Comparison of ENCODE assay signal across 8 cellular contexts in genomic region chr17:46192484-46193245, GRCh38. TPM values are rescaled to one million over a fixed set of nuclear protein-coding genes. Genes with fewer than 3 reads are reported as not detected.
A peak's percentile ranks its signal among the peaks of the same experiment; 100 is the strongest.
DNase-seq lines count a peak whose midpoint lies in the region; ATAC-seq lines count a peak whose summit lies in the region.

No MANE protein-coding gene starts in this region.

- peak overlapping the region; percentile 85 for H3K27ac ChIP-seq in CD8-positive, alpha-beta memory T cell (ENCODE audit: low read depth, low read length)

- POLR2A ChIA-PET in CD8-positive, alpha-beta memory T cell (lab: Charles Lee): interaction anchor here (0.5 to 2.3 kb wide), 26 partner anchors 7 to 1458 kb away, joined by 3 to 17 read pairs (median 3); no protein-coding TSS in a partner anchor

- no peaks in the 10 kb centered on the region for H3K36me3 ChIP-seq in CD8-positive, alpha-beta memory T cell (ENCODE audit: insufficient read depth, low read length)

- H3K4me3 ChIP-seq in CD8-positive, alpha-beta memory T cell (ENCODE audit: low read length): peak overlapping the region; percentile 78
- H3K4me3 ChIP-seq in mononuclear cell (ENCODE audit: low read length): peak overlapping the region; percentile 88

- CTCF ChIA-PET in CD8-positive, alpha-beta memory T cell (lab: Charles Lee): interaction anchor here (0.6 to 2.3 kb wide), 36 partner anchors 8 to 608 kb away, joined by 3 to 29 read pairs (median 5); no protein-coding TSS in a partner anchor

- H3K9me3 Mint-ChIP-seq in CD8-positive, alpha-beta memory T cell: no peaks in the 10 kb centered on the region

- peaks cover 3 to 39% (median 4%) of the 10 kb centered on the region in 3 donors for H3K36me3 Mint-ChIP-seq in CD8-positive, alpha-beta memory T cell

- H3K9me3 ChIP-seq in CD8-positive, alpha-beta memory T cell (ENCODE audit: low read length): no peaks in the 10 kb centered on the region
- no peaks in the 10 kb centered on the region for H3K9me3 ChIP-seq in mononuclear cell (ENCODE audit: low read depth, low read length)

- peak; percentile 27 for ATAC-seq in GM19452 (IDR thresholded peaks at IDR 0.05; ENCODE audit: unreplicated experiment)

- peak; percentile 52 to 77 (median 64) for DNase-seq in CD8-positive, alpha-beta memory T cell
- DNase-seq in HK-2 (ENCODE audit: unreplicated experiment): peak; percentile 58
- DNase-seq in NOMO-1 treated with DMSO at 0.1 percent for 48 hours (lab: John Stamatoyannopoulos, UW; ENCODE audit: unreplicated experiment): peak; percentile 75
- peak; percentile 54 for DNase-seq in activated CD8-positive, alpha-beta memory T cell treated with anti-CD3 and anti-CD28 coated beads, Interleukin-2, amount 50 U/mL, for 4 hours
- DNase-seq in epidermal melanocyte (ENCODE audit: insufficient read length, low spot score): peak; percentile 42
- peak; percentile 16 to 27 for DNase-seq in stimulated activated CD8-positive, alpha-beta memory T cell treated with anti-CD3 and anti-CD28 coated beads, Interleukin-4, amount 100 ng/mL, for 1 hour (ENCODE audit: low read depth in 2 of 2, low spot score in 1 of 2)

- peaks cover 66% of the 10 kb centered on the region for H3K4me1 ChIP-seq in CD8-positive, alpha-beta memory T cell (ENCODE audit: insufficient read depth, low read length)
- peaks cover 55% of the 10 kb centered on the region for H3K4me1 ChIP-seq in mononuclear cell (ENCODE audit: insufficient read depth, low read length)

- H3K27me3 Mint-ChIP-seq in CD8-positive, alpha-beta memory T cell: no peaks in the 10 kb centered on the region

- no peaks in the 10 kb centered on the region for H3K27me3 ChIP-seq in CD8-positive, alpha-beta memory T cell (ENCODE audit: insufficient read depth, low read length, poor library complexity, severe bottlenecking)
- H3K27me3 ChIP-seq in mononuclear cell (ENCODE audit: insufficient read depth, low read length): no peaks in the 10 kb centered on the region

- H3K4me3 Mint-ChIP-seq in CD8-positive, alpha-beta memory T cell: peak overlapping the region; percentile 90 to 100 (median 99)

- peaks cover 59 to 73% (median 72%) of the 10 kb centered on the region in 3 donors for H3K4me1 Mint-ChIP-seq in CD8-positive, alpha-beta memory T cell

- H3K27ac Mint-ChIP-seq in CD8-positive, alpha-beta memory T cell: peak overlapping the region; percentile 86 to 99 (median 98)

RNA-seq across cellular contexts. Expression of gene KANSL1, which starts 0.6 kb away (rescaled TPM):
- total RNA-seq in CD8-positive, alpha-beta memory T cell: 10 to 100 TPM; 69.2 to 70.7 TPM
- 20.9 TPM for polyA plus RNA-seq in CD8-positive, alpha-beta memory T cell
- 216 TPM for total RNA-seq in mononuclear cell

Comparison
In these comparisons a context has a peak if more than half of its experiments do, and no peak if none do; other contexts are left out.
1. Peak in every context shown above with its lines: DNase-seq, ATAC-seq, H3K4me3 ChIP-seq and H3K27ac ChIP-seq.
2. DNase-seq: peak in every context shown above with its lines; median percentile 75 in NOMO-1 treated with DMSO at 0.1 percent for 48 hours; 64 in CD8-positive, alpha-beta memory T cell; 58 in HK-2; 54 in activated CD8-positive, alpha-beta memory T cell treated with anti-CD3 and anti-CD28 coated beads, Interleukin-2, amount 50 U/mL, for 4 hours; 42 in epidermal melanocyte; 22 in stimulated activated CD8-positive, alpha-beta memory T cell treated with anti-CD3 and anti-CD28 coated beads, Interleukin-4, amount 100 ng/mL, for 1 hour.